2 cellular contexts compared by ENCODE assay signal in the genomic region with DNA sequence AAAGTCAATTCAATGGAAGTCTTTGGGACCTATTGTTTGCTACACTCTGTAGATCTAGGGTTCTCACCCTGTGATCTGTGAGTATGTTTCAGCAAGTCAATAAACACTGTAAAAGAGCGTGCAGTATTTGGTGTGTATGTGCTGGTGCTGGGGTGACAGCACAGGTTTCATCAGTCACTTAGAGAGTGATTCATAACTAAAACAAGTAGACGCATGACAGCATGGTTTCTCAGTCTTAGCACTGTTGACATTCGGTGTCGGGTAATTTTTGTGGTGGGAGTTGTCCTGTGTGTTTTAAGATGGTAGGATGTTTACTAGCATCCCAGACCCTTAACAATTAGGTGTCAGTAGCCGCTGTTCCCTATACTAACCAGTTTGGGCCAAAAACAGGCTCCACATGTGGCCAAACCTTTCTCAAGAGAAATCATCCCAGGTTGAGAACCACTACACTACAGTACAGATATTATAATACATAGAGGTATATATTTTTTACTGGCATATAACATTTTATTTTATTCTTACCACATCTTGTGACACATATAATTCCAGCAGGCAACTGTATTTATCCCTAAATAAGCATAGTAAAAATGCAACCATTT.
A peak's percentile ranks its signal among the peaks of the same experiment; 100 is the strongest.
TF ChIP-seq lines count a peak whose summit lies in the region.

No MANE protein-coding gene starts in this region.

TF ChIP-seq in K562, 482 proteins besides CTCF, POLR2A, EP300 and RAD21 (continued from another document):
- TF ChIP-seq, protein P1, sequence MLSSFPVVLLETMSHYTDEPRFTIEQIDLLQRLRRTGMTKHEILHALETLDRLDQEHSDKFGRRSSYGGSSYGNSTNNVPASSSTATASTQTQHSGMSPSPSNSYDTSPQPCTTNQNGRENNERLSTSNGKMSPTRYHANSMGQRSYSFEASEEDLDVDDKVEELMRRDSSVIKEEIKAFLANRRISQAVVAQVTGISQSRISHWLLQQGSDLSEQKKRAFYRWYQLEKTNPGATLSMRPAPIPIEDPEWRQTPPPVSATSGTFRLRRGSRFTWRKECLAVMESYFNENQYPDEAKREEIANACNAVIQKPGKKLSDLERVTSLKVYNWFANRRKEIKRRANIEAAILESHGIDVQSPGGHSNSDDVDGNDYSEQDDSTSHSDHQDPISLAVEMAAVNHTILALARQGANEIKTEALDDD (IDR thresholded peaks at IDR 0.05) = 0 out of 2 replicates have a peak, but pooled peaks have one; percentile 32
- TF ChIP-seq PBX2 (CRISPR knock-in tag; IDR thresholded peaks at IDR 0.05; ENCODE audit: low read depth) (no peak), PBX2 (tag; conservative IDR thresholded peaks at IDR 0.05; ENCODE audit: low read depth) (peak; percentile 30; the same call in 1 of the 2 replicates), GTF2A2 (tag; IDR thresholded peaks at IDR 0.05) (no peak), PKNOX1 (IDR thresholded peaks at IDR 0.05) (peak; percentile 66), EHMT2 (IDR thresholded peaks at IDR 0.05) (peak; percentile 55; the same call in 1 of the 2 replicates), RBM25 (IDR thresholded peaks at IDR 0.05; ENCODE audit: low read depth, low read length, severe bottlenecking) (no peak), SMARCE1 (IDR thresholded peaks at IDR 0.05) (0 out of 2 replicates have a peak, but pooled peaks have one; percentile 21), NFE2 (IDR thresholded peaks at IDR 0.05; ENCODE audit: low read depth) (no peak), U2AF2 (optimal IDR thresholded peaks at IDR 0.05; ENCODE audit: low read depth, low read length) (no peak), ATF7 (IDR thresholded peaks at IDR 0.05) (peak; percentile 38; the same call in 1 of the 2 replicates), FOSL1 (tag; conservative IDR thresholded peaks at IDR 0.05) (peak; percentile 65), FOXK2 (conservative IDR thresholded peaks at IDR 0.05 in 1 of 2, IDR thresholded peaks at IDR 0.05 in 1 of 2; ENCODE audit: low read depth in 2 of 2) (peak; percentile 24 to 51; a peak in 2 of 4 replicates), TRIM24 (IDR thresholded peaks at IDR 0.05) (0 out of 4 replicates have a peak, but pooled peaks of 1 of the 2 experiments have one; percentile 22), GABPA (tag; conservative IDR thresholded peaks at IDR 0.05; ENCODE audit: low read depth) (no peak), HNRNPLL (IDR thresholded peaks at IDR 0.05; ENCODE audit: low read depth, low read length, poor library complexity, severe bottlenecking) (no peak), MEIS2 (IDR thresholded peaks at IDR 0.05; ENCODE audit: partially characterized antibody) (peak; percentile 86)
- TF ChIP-seq, protein P2, sequence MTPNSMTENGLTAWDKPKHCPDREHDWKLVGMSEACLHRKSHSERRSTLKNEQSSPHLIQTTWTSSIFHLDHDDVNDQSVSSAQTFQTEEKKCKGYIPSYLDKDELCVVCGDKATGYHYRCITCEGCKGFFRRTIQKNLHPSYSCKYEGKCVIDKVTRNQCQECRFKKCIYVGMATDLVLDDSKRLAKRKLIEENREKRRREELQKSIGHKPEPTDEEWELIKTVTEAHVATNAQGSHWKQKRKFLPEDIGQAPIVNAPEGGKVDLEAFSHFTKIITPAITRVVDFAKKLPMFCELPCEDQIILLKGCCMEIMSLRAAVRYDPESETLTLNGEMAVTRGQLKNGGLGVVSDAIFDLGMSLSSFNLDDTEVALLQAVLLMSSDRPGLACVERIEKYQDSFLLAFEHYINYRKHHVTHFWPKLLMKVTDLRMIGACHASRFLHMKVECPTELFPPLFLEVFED (CRISPR knock-in tag; conservative IDR thresholded peaks at IDR 0.05) = no peak
- TF ChIP-seq, protein P3, sequence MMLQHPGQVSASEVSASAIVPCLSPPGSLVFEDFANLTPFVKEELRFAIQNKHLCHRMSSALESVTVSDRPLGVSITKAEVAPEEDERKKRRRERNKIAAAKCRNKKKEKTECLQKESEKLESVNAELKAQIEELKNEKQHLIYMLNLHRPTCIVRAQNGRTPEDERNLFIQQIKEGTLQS (IDR thresholded peaks at IDR 0.05) = peak; percentile 72
- TF ChIP-seq, protein P3 (CRISPR knock-in tag; conservative IDR thresholded peaks at IDR 0.05) = no peak

TF ChIP-seq in SK-N-SH, 30 proteins besides CTCF, POLR2A, EP300 and RAD21 (continued from another document):
- no peak for TF ChIP-seq PBX3 (IDR thresholded peaks at IDR 0.05)
- TF ChIP-seq, protein P4, sequence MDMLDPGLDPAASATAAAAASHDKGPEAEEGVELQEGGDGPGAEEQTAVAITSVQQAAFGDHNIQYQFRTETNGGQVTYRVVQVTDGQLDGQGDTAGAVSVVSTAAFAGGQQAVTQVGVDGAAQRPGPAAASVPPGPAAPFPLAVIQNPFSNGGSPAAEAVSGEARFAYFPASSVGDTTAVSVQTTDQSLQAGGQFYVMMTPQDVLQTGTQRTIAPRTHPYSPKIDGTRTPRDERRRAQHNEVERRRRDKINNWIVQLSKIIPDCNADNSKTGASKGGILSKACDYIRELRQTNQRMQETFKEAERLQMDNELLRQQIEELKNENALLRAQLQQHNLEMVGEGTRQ (IDR thresholded peaks at IDR 0.05; ENCODE audit: borderline replicate concordance, low read depth, low read length) = no peak
- TF ChIP-seq IRF3 (IDR thresholded peaks at IDR 0.05; ENCODE audit: low read depth, low read length) = no peak
- no peak for TF ChIP-seq MEF2A (IDR thresholded peaks at IDR 0.05; ENCODE audit: borderline replicate concordance, low read depth)
- no peak for TF ChIP-seq TAF1 (IDR thresholded peaks at IDR 0.05; ENCODE audit: borderline replicate concordance, low read depth, low read length)
- TF ChIP-seq YY1 (IDR thresholded peaks at IDR 0.05; ENCODE audit: low read depth) = no peak
- TF ChIP-seq TEAD4 (IDR thresholded peaks at IDR 0.05; ENCODE audit: borderline replicate concordance, insufficient read depth) = no peak
- TF ChIP-seq, protein P5, sequence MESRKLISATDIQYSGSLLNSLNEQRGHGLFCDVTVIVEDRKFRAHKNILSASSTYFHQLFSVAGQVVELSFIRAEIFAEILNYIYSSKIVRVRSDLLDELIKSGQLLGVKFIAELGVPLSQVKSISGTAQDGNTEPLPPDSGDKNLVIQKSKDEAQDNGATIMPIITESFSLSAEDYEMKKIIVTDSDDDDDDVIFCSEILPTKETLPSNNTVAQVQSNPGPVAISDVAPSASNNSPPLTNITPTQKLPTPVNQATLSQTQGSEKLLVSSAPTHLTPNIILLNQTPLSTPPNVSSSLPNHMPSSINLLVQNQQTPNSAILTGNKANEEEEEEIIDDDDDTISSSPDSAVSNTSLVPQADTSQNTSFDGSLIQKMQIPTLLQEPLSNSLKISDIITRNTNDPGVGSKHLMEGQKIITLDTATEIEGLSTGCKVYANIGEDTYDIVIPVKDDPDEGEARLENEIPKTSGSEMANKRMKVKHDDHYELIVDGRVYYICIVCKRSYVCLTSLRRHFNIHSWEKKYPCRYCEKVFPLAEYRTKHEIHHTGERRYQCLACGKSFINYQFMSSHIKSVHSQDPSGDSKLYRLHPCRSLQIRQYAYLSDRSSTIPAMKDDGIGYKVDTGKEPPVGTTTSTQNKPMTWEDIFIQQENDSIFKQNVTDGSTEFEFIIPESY (IDR thresholded peaks at IDR 0.05; ENCODE audit: borderline replicate concordance, low read depth) = no peak
- no peak for TF ChIP-seq GABPA (IDR thresholded peaks at IDR 0.05; ENCODE audit: low read depth)
- no peak for TF ChIP-seq EZH2phosphoT487 (IDR thresholded peaks at IDR 0.05; ENCODE audit: borderline replicate concordance, low read depth)
- no peak for TF ChIP-seq MXI1 (IDR thresholded peaks at IDR 0.05; ENCODE audit: low read depth, low read length)
